In genomic region chr1:159827549-159827948, GRCh38 we compare ENCODE assay signal across 27 cellular contexts. TPM values are rescaled to one million over a fixed set of nuclear protein-coding genes. Genes with fewer than 3 reads are reported as not detected.
A peak's percentile ranks its signal among the peaks of the same experiment; 100 is the strongest.
DNase-seq lines count a peak whose midpoint lies in the region; ATAC-seq and TF ChIP-seq lines count a peak whose summit lies in the region.
"Had no signal": no experiment of that assay in that cellular context is flagged by ENCODE, and none has a peak within 500 bp of the region (broad histone marks: within the 10 kb centered on the region; RNA-seq: fewer than 3 reads in every experiment).

No MANE protein-coding gene starts in this region.

- no peak overlapping the region for H3K4me3 Mint-ChIP-seq in activated CD4-positive, alpha-beta T cell treated with anti-CD3 and anti-CD28 coated beads for 36 hours
- H3K4me3 Mint-ChIP-seq in T-cell = peak overlapping the region in 1 of 3 donors; percentile 63
- H3K4me3 Mint-ChIP-seq: mesothelial cell of epicardium, WTC11 had no signal

- H3K27me3 ChIP-seq in smooth muscle cell (ENCODE audit: low read depth) (no peaks in the 10 kb centered on the region), osteoblast (ENCODE audit: insufficient read depth, low read length) (peaks cover 14% of the 10 kb centered on the region)
- H3K27me3 ChIP-seq: cardiac muscle cell had no signal

- peak overlapping the region; percentile 43 for H3K27ac Mint-ChIP-seq in activated CD4-positive, alpha-beta T cell treated with anti-CD3 and anti-CD28 coated beads for 36 hours
- H3K27ac Mint-ChIP-seq in T-cell = peak overlapping the region; percentile 52 to 57
- H3K27ac Mint-ChIP-seq: mesothelial cell of epicardium, WTC11 had no signal

- H3K36me3 Mint-ChIP-seq in activated CD4-positive, alpha-beta T cell treated with anti-CD3 and anti-CD28 coated beads for 36 hours (ENCODE audit: low read depth) = no peaks in the 10 kb centered on the region
- peaks cover 7% of the 10 kb centered on the region for H3K36me3 Mint-ChIP-seq in T-cell
- H3K36me3 Mint-ChIP-seq: mesothelial cell of epicardium, WTC11 had no signal

- H3K36me3 ChIP-seq in smooth muscle cell (ENCODE audit: low read depth) = no peaks in the 10 kb centered on the region
- no peaks in the 10 kb centered on the region for H3K36me3 ChIP-seq in osteoblast (ENCODE audit: insufficient read depth, low read length)
- H3K36me3 ChIP-seq: cardiac muscle cell, suprapubic skin had no signal

- TF ChIP-seq CTCF in coronary artery (IDR thresholded peaks at IDR 0.05) = no peak
- no peak for TF ChIP-seq CTCF in smooth muscle cell (IDR thresholded peaks at IDR 0.05; ENCODE audit: borderline replicate concordance, insufficient read depth, poor library complexity, severe bottlenecking)
- TF ChIP-seq CTCF in osteoblast (IDR thresholded peaks at IDR 0.05; ENCODE audit: extremely low read depth, low read depth, low read length) = no peak

- peak overlapping the region in 1 of 2 donors; percentile 45 for H3K27ac ChIP-seq in coronary artery
- peak overlapping the region; percentile 74 for H3K27ac ChIP-seq in smooth muscle cell (ENCODE audit: low read depth)
- no peak overlapping the region for H3K27ac ChIP-seq in osteoblast (ENCODE audit: low read depth, low read length)
- H3K27ac ChIP-seq: 22Rv1, cardiac muscle cell, GM23248, suprapubic skin had no signal

- ATAC-seq in activated CD4-positive, alpha-beta T cell treated with anti-CD3 and anti-CD28 coated beads for 36 hours = no peak
- peak in 2 of 4 experiments; percentile 21 to 25 for ATAC-seq in T-cell (replicated peaks in 1 of 4)
- ATAC-seq: sciatic nerve, SK-N-SH treated with all-trans-retinoic acid at 6 μM for 48 hours, WTC11 had no signal

- peak overlapping the region; percentile 42 for H3K4me3 ChIP-seq in coronary artery
- H3K4me3 ChIP-seq in smooth muscle cell = no peak overlapping the region
- no peak overlapping the region for H3K4me3 ChIP-seq in osteoblast (ENCODE audit: insufficient read depth, low read length)
- H3K4me3 ChIP-seq: cardiac muscle cell, GM23248, suprapubic skin had no signal

- DNase-seq in activated CD4-positive, alpha-beta T cell treated with anti-CD3 and anti-CD28 coated beads for 36 hours = no peak
- no peak for DNase-seq in activated CD4-positive, alpha-beta T cell treated with anti-CD3 and anti-CD28 coated beads, Interleukin-2, amount 50 U/mL, for 4 hours
- DNase-seq in T-cell (no peak), coronary artery (ENCODE audit: low spot score) (no peak), smooth muscle cell (lab: John Stamatoyannopoulos, UW; ENCODE audit: unreplicated experiment) (no peak), osteoblast (ENCODE audit: insufficient read length, low spot score, missing footprints) (no peak), activated gamma-delta T cell treated with Interleukin-2 at 50 U/mL for 16 hours (no peak), AG08395 (ENCODE audit: low spot score) (no peak)
- DNase-seq: AML-193, amygdala, Caco-2, dorsolateral prefrontal cortex, GM23248, Karpas-422, NCI-H1092 treated with DMSO at 0.1 percent for 48 hours, NCI-H2029, NCI-H226, NCI-H748 treated with DMSO at 0.1 percent for 48 hours, T1000 had no signal

- H3K4me1 Mint-ChIP-seq in activated CD4-positive, alpha-beta T cell treated with anti-CD3 and anti-CD28 coated beads for 36 hours = peaks cover 39% of the 10 kb centered on the region
- peaks cover 47 to 56% (median 50%) of the 10 kb centered on the region in 3 donors for H3K4me1 Mint-ChIP-seq in T-cell

- H4K20me1 ChIP-seq in smooth muscle cell (ENCODE audit: low read depth) (no peaks in the 10 kb centered on the region), osteoblast (ENCODE audit: insufficient read depth, low read length) (no peaks in the 10 kb centered on the region)

- H3K9ac ChIP-seq in smooth muscle cell (ENCODE audit: low read depth) = no peak overlapping the region
- H3K9ac ChIP-seq: GM23248 had no signal

- peaks cover 2% of the 10 kb centered on the region for H3K9me3 Mint-ChIP-seq in activated CD4-positive, alpha-beta T cell treated with anti-CD3 and anti-CD28 coated beads for 36 hours (ENCODE audit: low read depth)
- peaks cover 0 to 9% (median 8%) of the 10 kb centered on the region in 3 donors for H3K9me3 Mint-ChIP-seq in T-cell
- H3K9me3 Mint-ChIP-seq: mesothelial cell of epicardium, WTC11 had no signal

- WGBS in smooth muscle cell (ENCODE audit: low lambda C conversion rate) = 90% methylated on average over 3 of the region's 3 CpGs

- H3K79me2 ChIP-seq in smooth muscle cell (ENCODE audit: low read depth) = no peaks in the 10 kb centered on the region
- no peaks in the 10 kb centered on the region for H3K79me2 ChIP-seq in osteoblast (ENCODE audit: insufficient read depth, low read length)

- intact Hi-C loops in activated CD4-positive, alpha-beta T cell treated with anti-CD3 and anti-CD28 coated beads for 36 hours (cut with DNase I, micrococcal nuclease) = loop anchor here (2.0 to 5.0 kb wide), 2 partner anchors 45 to 47 kb away; partner anchors contain the start of gene DUSP23 (in 2 of the 2)

- peaks cover 31% of the 10 kb centered on the region for H3K4me1 ChIP-seq in smooth muscle cell (ENCODE audit: low read depth)
- peaks cover 6% of the 10 kb centered on the region for H3K4me1 ChIP-seq in osteoblast (ENCODE audit: insufficient read depth, low read length)

- H3F3A ChIP-seq in smooth muscle cell (ENCODE audit: low read depth) = no peaks in the 10 kb centered on the region

- H3K9me3 ChIP-seq in smooth muscle cell (replicated peaks; ENCODE audit: low read depth) (no peaks in the 10 kb centered on the region), osteoblast (ENCODE audit: low read depth, low read length) (no peaks in the 10 kb centered on the region)
- H3K9me3 ChIP-seq: Caco-2, suprapubic skin had no signal

- H2AFZ ChIP-seq in smooth muscle cell (ENCODE audit: low read depth) (no peak overlapping the region), osteoblast (ENCODE audit: low read length) (no peak overlapping the region)
- H2AFZ ChIP-seq: GM23248 had no signal

- H3K4me2 ChIP-seq in smooth muscle cell (peak overlapping the region; percentile 66), osteoblast (ENCODE audit: insufficient read depth, low read length) (no peak overlapping the region)

- POLR2A ChIA-PET in activated CD4-positive, alpha-beta T cell treated with anti-CD3 and anti-CD28 coated beads for 36 hours (lab: Charles Lee) = no interaction called here
- POLR2A ChIA-PET in T-cell (lab: Charles Lee) = interaction anchor here in 1 of 2 donors (0.7 kb wide), 2 partner anchors 484 to 812 kb away, joined by 3 to 4 read pairs; no protein-coding TSS in a partner anchor

- no peaks in the 10 kb centered on the region for H3K27me3 Mint-ChIP-seq in activated CD4-positive, alpha-beta T cell treated with anti-CD3 and anti-CD28 coated beads for 36 hours
- peaks cover 0 to 2% of the 10 kb centered on the region in 2 donors for H3K27me3 Mint-ChIP-seq in T-cell

- CTCF ChIA-PET in activated CD4-positive, alpha-beta T cell treated with anti-CD3 and anti-CD28 coated beads for 36 hours (lab: Charles Lee) = interaction anchor here (0.6 to 1.9 kb wide), 5 partner anchors 12 to 63 kb away, joined by 3 to 12 read pairs (median 4); no protein-coding TSS in a partner anchor
- CTCF ChIA-PET in T-cell (lab: Charles Lee) = interaction anchor here in 1 of 2 donors (0.6 kb wide), 1 partner anchor 382 kb away, joined by 4 read pairs; no protein-coding TSS in a partner anchor

RNA-seq across cellular contexts. Expression of gene SLAMF8, which starts 0.9 kb away (rescaled TPM):
- total RNA-seq in activated CD4-positive, alpha-beta T cell treated with anti-CD3 and anti-CD28 coated beads for 36 hours = under 1 TPM; 0.39 to 0.70 TPM
- total RNA-seq in T-cell (1 to 10 TPM in 1 of 5 donors, under 1 TPM in 3, not detected in 1; 0.41 to 1.0 (median 0.69) TPM), smooth muscle cell (10.8 and 11.0 TPM in 2 replicates), osteoblast (under 0.01 and 0.36 TPM in 2 replicates)
- 13.5 and 15.1 TPM in 2 replicates for polyA plus RNA-seq in smooth muscle cell
- total RNA-seq: Caco-2, cardiac muscle cell, GM23248, mesothelial cell of epicardium, WTC11 had no signal
- polyA plus RNA-seq: cardiac muscle cell, GM23248, neural cell had no signal

RNA-seq across cellular contexts. Expression of gene FCRL6, which starts 25.4 kb away (rescaled TPM):
- not detected for total RNA-seq in activated CD4-positive, alpha-beta T cell treated with anti-CD3 and anti-CD28 coated beads for 36 hours
- total RNA-seq in T-cell (10 to 100 TPM in 2 of 5 donors, 1 to 10 TPM in 3; 1.2 to 43.3 (median 5.8) TPM), smooth muscle cell (not detected in 2 replicates), osteoblast (not detected in 2 replicates)
- not detected in 2 replicates for polyA plus RNA-seq in smooth muscle cell
- total RNA-seq: Caco-2, cardiac muscle cell, GM23248, WTC11 had no signal
- polyA plus RNA-seq: cardiac muscle cell, GM23248, neural cell had no signal

RNA-seq across cellular contexts. Expression of gene VSIG8, which starts 34.9 kb away (rescaled TPM):
- total RNA-seq in activated CD4-positive, alpha-beta T cell treated with anti-CD3 and anti-CD28 coated beads for 36 hours = under 1 TPM in 1 of 2 experiments, not detected in 1; 0.11 TPM
- total RNA-seq in T-cell (not detected), smooth muscle cell (not detected in 2 replicates), osteoblast (not detected in 2 replicates)
- 0.29 and 1.3 TPM in 2 replicates for polyA plus RNA-seq in smooth muscle cell
- total RNA-seq: Caco-2, cardiac muscle cell, GM23248, mesothelial cell of epicardium, sciatic nerve, WTC11 had no signal
- polyA plus RNA-seq: cardiac muscle cell, GM23248 had no signal

RNA-seq across cellular contexts. Expression of gene DUSP23, which starts 46.8 kb away (rescaled TPM):
- total RNA-seq in activated CD4-positive, alpha-beta T cell treated with anti-CD3 and anti-CD28 coated beads for 36 hours = 10 to 100 TPM; 23.9 to 26.8 TPM
- total RNA-seq in T-cell = 10 to 100 TPM in 4 of 5 donors, 1 to 10 TPM in 1; 8.8 to 17.1 (median 14.3) TPM
- total RNA-seq in smooth muscle cell = 11.4 and 32.9 TPM in 2 replicates
- polyA plus RNA-seq in smooth muscle cell = 41.4 and 47.4 TPM in 2 replicates
- 13.8 and 15.9 TPM in 2 replicates for total RNA-seq in osteoblast
